8 cellular contexts compared by ENCODE assay signal in genomic region chr13:48235100-48235813, GRCh38. TPM values are rescaled to one million over a fixed set of nuclear protein-coding genes. Genes with fewer than 3 reads are reported as not detected.
A peak's percentile ranks its signal among the peaks of the same experiment; 100 is the strongest.
DNase-seq lines count a peak whose midpoint lies in the region; ATAC-seq, FAIRE-seq and TF ChIP-seq lines count a peak whose summit lies in the region.

No MANE protein-coding gene starts in this region.

- peak overlapping the region; percentile 90 for H3K4me3 Mint-ChIP-seq in T-helper 1 cell treated with Interleukin-12 subunit alpha and Interleukin-12 subunit beta and Interleukin-4 antibody, amounts not matched to agents 30 μg/mL and 1 μg/mL, for 36 hours
- peak overlapping the region; percentile 77 to 99 (median 93) for H3K4me3 Mint-ChIP-seq in naive thymus-derived CD8-positive, alpha-beta T cell

- peaks cover 29% of the 10 kb centered on the region for H3K36me3 Mint-ChIP-seq in T-helper 1 cell treated with Interleukin-12 subunit alpha and Interleukin-12 subunit beta and Interleukin-4 antibody, amounts not matched to agents 30 μg/mL and 1 μg/mL, for 36 hours (ENCODE audit: low read depth)
- peaks cover 21 to 49% (median 23%) of the 10 kb centered on the region in 3 donors for H3K36me3 Mint-ChIP-seq in naive thymus-derived CD8-positive, alpha-beta T cell

- POLR2A ChIA-PET in AG04450 (lab: Yijun Ruan, JAX) = no interaction called here
- POLR2A ChIA-PET in naive thymus-derived CD8-positive, alpha-beta T cell (lab: Charles Lee) = interaction anchor here (0.7 to 3.3 kb wide), 20 partner anchors 15 to 197 kb away, joined by 3 to 20 read pairs (median 4); partner anchors contain the start of genes MED4 and NUDT15

- peak overlapping the region; percentile 98 for H3K4me3 ChIP-seq in AG04450 (ENCODE audit: low read depth, low read length)

- TF ChIP-seq POLR2A in GM12891 (IDR thresholded peaks at IDR 0.05; ENCODE audit: low read depth, low read length) (no peak), erythroblast (IDR thresholded peaks at IDR 0.05; ENCODE audit: low read length) (no peak)

- H3K9me3 ChIP-seq in AG04450 (ENCODE audit: control insufficient read depth, insufficient read depth, low read length) = peaks cover 4% of the 10 kb centered on the region; the same call in 1 of the 2 replicates

- peaks cover 24% of the 10 kb centered on the region for H3K27me3 Mint-ChIP-seq in T-helper 1 cell treated with Interleukin-12 subunit alpha and Interleukin-12 subunit beta and Interleukin-4 antibody, amounts not matched to agents 30 μg/mL and 1 μg/mL, for 36 hours (ENCODE audit: low read depth)
- no peaks in the 10 kb centered on the region for H3K27me3 Mint-ChIP-seq in naive thymus-derived CD8-positive, alpha-beta T cell

- DNase-seq in AG04450 (ENCODE audit: low read depth, low spot score) (no peak), GM12891 (ENCODE audit: insufficient read length, low spot score) (no peak), erythroblast (lab: John Stamatoyannopoulos, UW) (peak; percentile 40 to 69), RPMI8226 (no peak)
- peak in 2 of 10 donors; percentile 18 to 33 for DNase-seq in naive thymus-derived CD8-positive, alpha-beta T cell

- peak; percentile 52 for ATAC-seq in HG03159 (IDR thresholded peaks at IDR 0.05; ENCODE audit: unreplicated experiment)
- ATAC-seq in naive thymus-derived CD8-positive, alpha-beta T cell = peak in 1 of 2 donors; percentile 12
- no peak for ATAC-seq in HG02763 (IDR thresholded peaks at IDR 0.05; ENCODE audit: unreplicated experiment)

- H3K27ac Mint-ChIP-seq in T-helper 1 cell treated with Interleukin-12 subunit alpha and Interleukin-12 subunit beta and Interleukin-4 antibody, amounts not matched to agents 30 μg/mL and 1 μg/mL, for 36 hours = peak overlapping the region; percentile 26
- peak overlapping the region; percentile 85 to 97 (median 90) for H3K27ac Mint-ChIP-seq in naive thymus-derived CD8-positive, alpha-beta T cell

- no peak for TF ChIP-seq CTCF in AG04450 (IDR thresholded peaks at IDR 0.05; ENCODE audit: low read depth, low read length)

- no peak overlapping the region for H3K27ac ChIP-seq in AG04450 (ENCODE audit: low read depth, low read length)

- peaks cover 38% of the 10 kb centered on the region for H3K4me1 Mint-ChIP-seq in T-helper 1 cell treated with Interleukin-12 subunit alpha and Interleukin-12 subunit beta and Interleukin-4 antibody, amounts not matched to agents 30 μg/mL and 1 μg/mL, for 36 hours (ENCODE audit: low read depth)
- peaks cover 27 to 74% (median 55%) of the 10 kb centered on the region in 4 donors for H3K4me1 Mint-ChIP-seq in naive thymus-derived CD8-positive, alpha-beta T cell

- CTCF ChIA-PET in AG04450 (lab: Charles Lee) = interaction anchor here (0.7 to 1.4 kb wide), 2 partner anchors 37 to 345 kb away, joined by 3 to 8 read pairs; no protein-coding TSS in a partner anchor

- no peak for FAIRE-seq in GM12891 (lab: Jason Lieb, UNC)

- no peaks in the 10 kb centered on the region for H3K27me3 ChIP-seq in AG04450 (ENCODE audit: control insufficient read depth, insufficient read depth, low read length)

- H3K9me3 Mint-ChIP-seq in T-helper 1 cell treated with Interleukin-12 subunit alpha and Interleukin-12 subunit beta and Interleukin-4 antibody, amounts not matched to agents 30 μg/mL and 1 μg/mL, for 36 hours = no peaks in the 10 kb centered on the region
- H3K9me3 Mint-ChIP-seq in naive thymus-derived CD8-positive, alpha-beta T cell = no peaks in the 10 kb centered on the region

TF ChIP-seq in GM12891, 5 proteins besides CTCF, POLR2A, EP300 and RAD21:
- TF ChIP-seq POLR2AphosphoS5 (IDR thresholded peaks at IDR 0.05; ENCODE audit: low read depth, low read length) = no peak
- TF ChIP-seq POU2F2 (IDR thresholded peaks at IDR 0.05; ENCODE audit: low read depth, low read length) = peak; percentile 92
- TF ChIP-seq SPI1 (IDR thresholded peaks at IDR 0.05; ENCODE audit: low read depth, low read length) = peak; percentile 88

RNA-seq across cellular contexts. Expression of gene ITM2B, which starts 2.3 kb away (rescaled TPM):
- 341 and 417 TPM in 2 replicates for polyA plus RNA-seq in AG04450 (2011; rRNA removed)
- 32.6 and 68.1 TPM in 2 replicates for polyA minus RNA-seq in AG04450 (2011; rRNA and poly(A)+ RNA removed)
- 12.3 TPM for polyA plus RNA-seq in GM12891 (2012; ENCODE audit: low read depth, missing spikeins)
- 100 to 1,000 TPM; 733 to 793 TPM for total RNA-seq in naive thymus-derived CD8-positive, alpha-beta T cell
- 1,000 to 10,000 TPM; 1,063 to 1,292 (median 1,234) TPM for polyA plus RNA-seq in naive thymus-derived CD8-positive, alpha-beta T cell

Comparison
In these comparisons a context has a peak if more than half of its experiments do, and no peak if none do; other contexts are left out.
1. DNase-seq: peak in erythroblast (2 of 2); none in AG04450 (single experiment), GM12891 (single experiment) and RPMI8226 (single experiment).